24 cellular contexts compared by ENCODE assay signal in genomic region chr14:24098229-24098926, GRCh38. TPM values are rescaled to one million over a fixed set of nuclear protein-coding genes. Genes with fewer than 3 reads are reported as not detected.
DNase-seq lines count a peak whose midpoint lies in the region; ATAC-seq and TF ChIP-seq lines count a peak whose summit lies in the region.
"Had no signal": no experiment of that assay in that cellular context is flagged by ENCODE, and none has a peak within 500 bp of the region (broad histone marks: within the 10 kb centered on the region; RNA-seq: fewer than 3 reads in every experiment).

No MANE protein-coding gene starts in this region.

- H3K9me1 ChIP-seq in IMR-90 (ENCODE audit: insufficient read depth, low read length), result peaks cover 17% of the 10 kb centered on the region

- no peaks in the 10 kb centered on the region for H3K9me3 Mint-ChIP-seq in stimulated activated naive B cell treated with anti-CD40 and anti-IgM and Interleukin-4, amounts not matched to agents 10 μg/mL and 1 μg/mL and 100 μg/mL, for 72 hours
- H3K9me3 Mint-ChIP-seq: CD8-positive, alpha-beta T cell had no signal

- CTCF ChIA-PET in IMR-90 (lab: Yijun Ruan, JAX), result no interaction called here

- H2BK5ac ChIP-seq in IMR-90 (ENCODE audit: low read depth, low read length, poor library complexity, severe bottlenecking) (no peak overlapping the region), neuronal stem cell (ENCODE audit: low read length) (no peak overlapping the region)

- H3K4me2 ChIP-seq in IMR-90 (ENCODE audit: low read depth, low read length) (no peak overlapping the region), neuronal stem cell (ENCODE audit: insufficient read depth, low read length, poor library complexity, severe bottlenecking) (no peak overlapping the region)
- H3K4me2 ChIP-seq: PC-9 had no signal

- TF ChIP-seq POLR2A in IMR-90 (IDR thresholded peaks at IDR 0.05; ENCODE audit: low read depth, low read length), result no peak
- no peak for TF ChIP-seq POLR2A in body of pancreas (IDR thresholded peaks at IDR 0.05)

- no peak overlapping the region for H2AK5ac ChIP-seq in IMR-90 (ENCODE audit: low read depth, low read length)
- no peak overlapping the region for H2AK5ac ChIP-seq in neuronal stem cell (ENCODE audit: low read depth, low read length)

- H3K4me3 ChIP-seq in IMR-90 (ENCODE audit: insufficient read depth, low read depth, low read length) (no peak overlapping the region), body of pancreas (no peak overlapping the region), neuronal stem cell (ENCODE audit: low read length in 2 of 2) (no peak overlapping the region), left ventricle myocardium inferior (no peak overlapping the region)
- H3K4me3 ChIP-seq: MG63, PC-9, SJSA1 had no signal

- no peak overlapping the region for H3K56ac ChIP-seq in IMR-90 (ENCODE audit: extremely low read depth, insufficient read depth, low read length)

- DNase-seq in IMR-90 (no peak), body of pancreas (no peak), neuronal stem cell (ENCODE audit: low spot score) (no peak), left ventricle myocardium inferior (no peak)
- DNase-seq in stimulated activated naive B cell treated with anti-CD40 and anti-IgM and Interleukin-4, amounts not matched to agents 10 μg/mL and 1 μg/mL and 100 μg/mL, for 72 hours, result no peak
- DNase-seq: Caco-2; CD8-positive, alpha-beta T cell; KG1; MG63; NCI-H1105 treated with DMSO at 0.1 percent for 48 hours; NCI-H146; NCI-H1930; NCI-H524 treated with DMSO at 0.1 percent for 48 hours; NCI-H82; PC-9; Right ventricle myocardium superior had no signal

- H2BK12ac ChIP-seq in neuronal stem cell (ENCODE audit: low read length), result no peak overlapping the region

- ATAC-seq in IMR-90 (ENCODE audit: low read depth) (no peak), body of pancreas (no peak), GM21381 (IDR thresholded peaks at IDR 0.05; ENCODE audit: unreplicated experiment) (no peak), GM18907 (IDR thresholded peaks at IDR 0.05; ENCODE audit: unreplicated experiment) (no peak)
- ATAC-seq in stimulated activated naive B cell treated with anti-CD40 and anti-IgM and Interleukin-4, amounts not matched to agents 10 μg/mL and 1 μg/mL and 100 μg/mL, for 72 hours (replicated peaks), result no peak
- ATAC-seq: CD8-positive, alpha-beta T cell; HCT116 had no signal

- 97% methylated on average over 7 of the region's 16 CpGs; no CpG with 5 or more reads in 1 of the 2 experiments for WGBS in IMR-90 (ENCODE audit: extremely low coverage in 2 of 2, insufficient read length in 1 of 2), 2 experiments
- WGBS in body of pancreas, 2 donors, result 87 to 88% methylated on average over 11 to 15 of the region's 16 CpGs
- no CpG with 5 or more reads among the region's 16 CpGs for WGBS in neuronal stem cell (ENCODE audit: extremely low coverage in 2 of 2, insufficient read length in 2 of 2, insufficient replicate concordance in 1 of 2), 2 donors

- H2BK15ac ChIP-seq in IMR-90 (ENCODE audit: low read depth, low read length) (no peak overlapping the region), neuronal stem cell (ENCODE audit: low read length) (no peak overlapping the region)

- H3K36me3 Mint-ChIP-seq in stimulated activated naive B cell treated with anti-CD40 and anti-IgM and Interleukin-4, amounts not matched to agents 10 μg/mL and 1 μg/mL and 100 μg/mL, for 72 hours, result peaks cover 37 to 59% of the 10 kb centered on the region in 2 donors

- peaks cover 38% of the 10 kb centered on the region for H3K36me3 ChIP-seq in IMR-90 (ENCODE audit: control insufficient read depth, insufficient read depth, low read length)
- peaks cover 0 to under 1% of the 10 kb centered on the region in 2 donors for H3K36me3 ChIP-seq in body of pancreas (replicated peaks in 1 of 2; ENCODE audit: insufficient read depth in 1 of 2, low read depth in 2 of 2)
- H3K36me3 ChIP-seq in neuronal stem cell (replicated peaks in 1 of 2; ENCODE audit: control insufficient read depth in 2 of 2, insufficient read depth in 2 of 2, low read length in 2 of 2), result peaks cover 27 to 40% of the 10 kb centered on the region in 2 donors
- peaks cover 3% of the 10 kb centered on the region for H3K36me3 ChIP-seq in left ventricle myocardium inferior
- H3K36me3 ChIP-seq: MG63, SJSA1 had no signal

- POLR2A ChIA-PET in IMR-90 (lab: Charles Lee; ENCODE audit: unreplicated experiment), result no interaction called here

- no peaks in the 10 kb centered on the region for H3K9me3 ChIP-seq in IMR-90 (ENCODE audit: control insufficient read depth, insufficient read depth, low read length)
- no peaks in the 10 kb centered on the region for H3K9me3 ChIP-seq in body of pancreas
- H3K9me3 ChIP-seq in neuronal stem cell (replicated peaks in 1 of 2; ENCODE audit: control insufficient read depth in 2 of 2, insufficient read depth in 1 of 2, low read depth in 1 of 2, low read length in 2 of 2), result no peaks in the 10 kb centered on the region
- H3K9me3 ChIP-seq in left ventricle myocardium inferior (replicated peaks), result no peaks in the 10 kb centered on the region
- H3K9me3 ChIP-seq: Caco-2, MG63 had no signal

- no peak overlapping the region for H2BK120ac ChIP-seq in IMR-90 (ENCODE audit: low read depth, low read length)
- H2BK120ac ChIP-seq in neuronal stem cell (ENCODE audit: low read depth, low read length), result no peak overlapping the region

- H2AFZ ChIP-seq in IMR-90 (replicated peaks; ENCODE audit: low read length, poor library complexity) (no peak overlapping the region), neuronal stem cell (ENCODE audit: low read length) (no peak overlapping the region)
- H2AFZ ChIP-seq: PC-9 had no signal

- H4K8ac ChIP-seq in IMR-90 (ENCODE audit: low read depth in 2 of 2, low read length in 2 of 2), result no peak overlapping the region
- H4K8ac ChIP-seq in neuronal stem cell (ENCODE audit: low read depth, low read length), result no peak overlapping the region

- H3K27me3 ChIP-seq in IMR-90 (ENCODE audit: control insufficient read depth, insufficient read depth, low read length) (no peaks in the 10 kb centered on the region), body of pancreas (no peaks in the 10 kb centered on the region), neuronal stem cell (ENCODE audit: control insufficient read depth in 3 of 3, insufficient read depth in 3 of 3, low read depth in 1 of 3, low read length in 3 of 3) (no peaks in the 10 kb centered on the region), left ventricle myocardium inferior (ENCODE audit: low read depth) (no peaks in the 10 kb centered on the region)
- H3K27me3 ChIP-seq: MG63, SJSA1 had no signal

- H3K4me3 Mint-ChIP-seq in stimulated activated naive B cell treated with anti-CD40 and anti-IgM and Interleukin-4, amounts not matched to agents 10 μg/mL and 1 μg/mL and 100 μg/mL, for 72 hours, result no peak overlapping the region
- H3K4me3 Mint-ChIP-seq: CD8-positive, alpha-beta T cell had no signal

- in situ Hi-C loops in IMR-90 (cut with MboI; ENCODE audit: low sequenced_read_pairs), result loop anchor here (10.0 kb wide), 1 partner anchor 124 kb away; no protein-coding TSS in a partner anchor

- no peak overlapping the region for H3K14ac ChIP-seq in IMR-90 (replicated peaks; ENCODE audit: low read depth, low read length)
- H3K14ac ChIP-seq in neuronal stem cell (ENCODE audit: low read length), result no peak overlapping the region

- no peak overlapping the region for H3K23ac ChIP-seq in IMR-90 (ENCODE audit: low read depth, low read length)
- peak overlapping the region; percentile 26 for H3K23ac ChIP-seq in neuronal stem cell (ENCODE audit: low read depth, low read length, poor library complexity)

- no peak overlapping the region for H4K91ac ChIP-seq in IMR-90 (ENCODE audit: insufficient read depth, low read depth, low read length)
- H4K91ac ChIP-seq in neuronal stem cell (ENCODE audit: low read depth, low read length, poor library complexity), result no peak overlapping the region

- dilution Hi-C loops in IMR-90 (cut with HindIII; ENCODE audit: low sequenced_read_pairs, unreplicated experiment), result no loop called here

- H3K18ac ChIP-seq in IMR-90 (ENCODE audit: low read depth, low read length), result no peak overlapping the region
- H3K18ac ChIP-seq in neuronal stem cell (ENCODE audit: low read length), result no peak overlapping the region

- TF ChIP-seq RAD21 in IMR-90 (IDR thresholded peaks at IDR 0.05; ENCODE audit: low read length), result no peak

- no TSS peak for BruUV-seq in IMR-90 (replicated peaks; lab: Mats Ljungman, UMichigan)

- H3K9ac ChIP-seq in IMR-90 (ENCODE audit: low read depth, low read length) (no peak overlapping the region), neuronal stem cell (ENCODE audit: low read depth, low read length, poor library complexity) (peak overlapping the region; percentile 60)

- peak overlapping the region; percentile 81 for H3K27ac Mint-ChIP-seq in stimulated activated naive B cell treated with anti-CD40 and anti-IgM and Interleukin-4, amounts not matched to agents 10 μg/mL and 1 μg/mL and 100 μg/mL, for 72 hours
- H3K27ac Mint-ChIP-seq: CD8-positive, alpha-beta T cell had no signal

- peak overlapping the region; percentile 47 for H2AK9ac ChIP-seq in IMR-90 (replicated peaks; ENCODE audit: low read depth, low read length, poor library complexity)

- H3K27ac ChIP-seq in IMR-90 (ENCODE audit: insufficient read depth, low read length), result no peak overlapping the region
- H3K27ac ChIP-seq in body of pancreas, result peak overlapping the region; percentile 56 to 82 (median 71)
- H3K27ac ChIP-seq in neuronal stem cell (replicated peaks; ENCODE audit: low read length), result no peak overlapping the region
- no peak overlapping the region for H3K27ac ChIP-seq in left ventricle myocardium inferior (replicated peaks)
- H3K27ac ChIP-seq: PC-9, SJSA1 had no signal

- H3K4ac ChIP-seq in IMR-90 (ENCODE audit: low read depth, low read length) (no peak overlapping the region), neuronal stem cell (ENCODE audit: low read length) (no peak overlapping the region)

- intact Hi-C loops in IMR-90 (cut with micrococcal nuclease) (no loop called here), body of pancreas (cut with DNase I) (no loop called here), left ventricle myocardium inferior (cut with micrococcal nuclease) (no loop called here)

- H3K79me1 ChIP-seq in IMR-90 (ENCODE audit: low read depth in 1 of 2, low read length in 2 of 2) (peaks cover 16 to 41% of the 10 kb centered on the region in 2 experiments), neuronal stem cell (ENCODE audit: low read depth, low read length) (no peaks in the 10 kb centered on the region)

- H3K27me3 Mint-ChIP-seq in stimulated activated naive B cell treated with anti-CD40 and anti-IgM and Interleukin-4, amounts not matched to agents 10 μg/mL and 1 μg/mL and 100 μg/mL, for 72 hours, result no peaks in the 10 kb centered on the region

- H3K4me1 ChIP-seq in IMR-90 (ENCODE audit: control insufficient read depth, insufficient read depth, low read length) (peaks cover 8% of the 10 kb centered on the region), body of pancreas (peaks cover 57% of the 10 kb centered on the region), neuronal stem cell (ENCODE audit: control insufficient read depth in 2 of 2, insufficient read depth in 1 of 2, low read depth in 1 of 2, low read length in 2 of 2) (peaks cover 11% of the 10 kb centered on the region in 2 donors), left ventricle myocardium inferior (peaks cover 24% of the 10 kb centered on the region)

- H2BK20ac ChIP-seq in IMR-90 (ENCODE audit: low read depth, low read length), result no peak overlapping the region

- H4K5ac ChIP-seq in IMR-90 (ENCODE audit: low read depth, low read length), result no peak overlapping the region

- TF ChIP-seq CTCF in IMR-90 (conservative IDR thresholded peaks at IDR 0.05; ENCODE audit: low read depth, low read length) (no peak), body of pancreas (IDR thresholded peaks at IDR 0.05) (no peak), left ventricle myocardium inferior (IDR thresholded peaks at IDR 0.05; ENCODE audit: borderline replicate concordance) (no peak)

- peaks cover 19% of the 10 kb centered on the region; the same call in 1 of the 2 replicates for H4K20me1 ChIP-seq in IMR-90 (ENCODE audit: insufficient read depth, low read length)

- peaks cover 21 to 35% of the 10 kb centered on the region in 2 donors for H3K4me1 Mint-ChIP-seq in stimulated activated naive B cell treated with anti-CD40 and anti-IgM and Interleukin-4, amounts not matched to agents 10 μg/mL and 1 μg/mL and 100 μg/mL, for 72 hours

RNA-seq across cellular contexts. Expression of gene PCK2, which starts 4.3 kb away (rescaled TPM):
- total RNA-seq in IMR-90 (2012; rRNA removed) (11.1 and 13.4 TPM in 2 replicates), body of pancreas (10 to 100 TPM; 20.4 to 29.8 TPM), left ventricle myocardium inferior (3.1 TPM)
- 23.9 and 29.4 TPM in 2 replicates for polyA plus RNA-seq in IMR-90 (2012; rRNA removed)
- 22.8 and 50.7 TPM in 2 replicates for polyA plus RNA-seq in IMR-90 (2012; cell fraction: cytosol; rRNA removed)
- polyA plus RNA-seq in IMR-90 (2012; cell fraction: nucleus; rRNA removed; ENCODE audit: low replicate concordance), result 32.9 and 58.5 TPM in 2 replicates
- polyA plus RNA-seq in neuronal stem cell (2013, experiment 1 of 2), result 15.2 TPM
- polyA plus RNA-seq in neuronal stem cell (2013, experiment 2 of 2), result 15.1 TPM

RNA-seq across cellular contexts. Expression of gene DCAF11, which starts 16.2 kb away (rescaled TPM):
- total RNA-seq in IMR-90 (2012; rRNA removed) (46.7 and 52.0 TPM in 2 replicates), body of pancreas (100 to 1,000 TPM in 1 of 2 donors, 10 to 100 TPM in 1; 77.1 to 128 TPM), left ventricle myocardium inferior (74.7 TPM)
- polyA plus RNA-seq in IMR-90 (2012; rRNA removed), result 19.0 and 21.0 TPM in 2 replicates
- polyA plus RNA-seq in IMR-90 (2012; cell fraction: cytosol; rRNA removed), result 24.4 and 34.6 TPM in 2 replicates
- 24.9 and 32.5 TPM in 2 replicates for polyA plus RNA-seq in IMR-90 (2012; cell fraction: nucleus; rRNA removed; ENCODE audit: low replicate concordance)
- polyA plus RNA-seq in neuronal stem cell (2013, experiment 1 of 2), result 31.3 TPM
- polyA plus RNA-seq in neuronal stem cell (2013, experiment 2 of 2), result 30.9 TPM

RNA-seq across cellular contexts. Expression of gene NRL, which starts 16.4 kb away (rescaled TPM):
- total RNA-seq in IMR-90 (2012; rRNA removed), result 0.18 and 0.28 TPM in 2 replicates
- 0.70 and 0.85 TPM in 2 replicates for polyA plus RNA-seq in IMR-90 (2012; rRNA removed)
- polyA plus RNA-seq in IMR-90 (2012; cell fraction: cytosol; rRNA removed), result 0.38 and 1.2 TPM in 2 replicates
- polyA plus RNA-seq in IMR-90 (2012; cell fraction: nucleus; rRNA removed; ENCODE audit: low replicate concordance), result 0.44 and 0.69 TPM in 2 replicates
- total RNA-seq in body of pancreas, result 1 to 10 TPM; 2.1 to 2.6 TPM
- polyA plus RNA-seq in neuronal stem cell (2013, experiment 1 of 2), result 1.2 TPM
- 0.97 TPM for polyA plus RNA-seq in neuronal stem cell (2013, experiment 2 of 2)
- total RNA-seq in left ventricle myocardium inferior, result 1.5 TPM

RNA-seq across cellular contexts. Expression of gene CPNE6, which starts 27.0 kb away (rescaled TPM):
- not detected in 2 replicates for total RNA-seq in IMR-90 (2012; rRNA removed)
- polyA plus RNA-seq in IMR-90 (2012; rRNA removed), result not detected in 2 replicates
- polyA plus RNA-seq in IMR-90 (2012; cell fraction: cytosol; rRNA removed), result not detected in 2 replicates
- 0.09 TPM in 1 of 2 replicates, not detected in the other for polyA plus RNA-seq in IMR-90 (2012; cell fraction: nucleus; rRNA removed; ENCODE audit: low replicate concordance)
- not detected for total RNA-seq in body of pancreas
- polyA plus RNA-seq in neuronal stem cell (2013, experiment 1 of 2), result not detected
- not detected for polyA plus RNA-seq in neuronal stem cell (2013, experiment 2 of 2)
- not detected for total RNA-seq in left ventricle myocardium inferior
- total RNA-seq: A673; Caco-2; CD8-positive, alpha-beta T cell; H4; HT1080; PC-9; Right ventricle myocardium superior; RPMI7951; SJSA1 had no signal

RNA-seq across cellular contexts. Expression of gene FITM1, which starts 32.1 kb away (rescaled TPM):
- total RNA-seq in IMR-90 (2012; rRNA removed) (not detected in 2 replicates), body of pancreas (10 to 100 TPM in 1 of 2 donors, 1 to 10 TPM in 1; 6.3 to 12.2 TPM), left ventricle myocardium inferior (148 TPM)
- polyA plus RNA-seq in IMR-90 (2012; rRNA removed), result not detected in 2 replicates
- 0.09 TPM in 1 of 2 replicates, not detected in the other for polyA plus RNA-seq in IMR-90 (2012; cell fraction: cytosol; rRNA removed)
- 1.3 and 2.4 TPM in 2 replicates for polyA plus RNA-seq in IMR-90 (2012; cell fraction: nucleus; rRNA removed; ENCODE audit: low replicate concordance)
- polyA plus RNA-seq in neuronal stem cell (2013, experiment 1 of 2), result 0.33 TPM
- 0.18 TPM for polyA plus RNA-seq in neuronal stem cell (2013, experiment 2 of 2)
- total RNA-seq: A673, H4, HT1080, RPMI7951, SJSA1 had no signal

Comparison
In these comparisons a context has a peak if more than half of its experiments do, and no peak if none do; other contexts are left out.
1. H3K27ac ChIP-seq: peak in body of pancreas (4 of 4); none in IMR-90 (single experiment), neuronal stem cell (single experiment) and left ventricle myocardium inferior (single experiment).